16 cellular contexts compared by ENCODE assay signal in genomic region chr2:54952425-54952824, GRCh38.
DNase-seq lines count a peak whose midpoint lies in the region; ATAC-seq and TF ChIP-seq lines count a peak whose summit lies in the region.
"Had no signal": no experiment of that assay in that cellular context is flagged by ENCODE, and none has a peak within 500 bp of the region (broad histone marks: within the 10 kb centered on the region; RNA-seq: fewer than 3 reads in every experiment).

No MANE protein-coding gene starts in this region.

- peak overlapping the region; percentile 81 for H4K91ac ChIP-seq in IMR-90 (ENCODE audit: insufficient read depth, low read depth, low read length)

- TF ChIP-seq RAD21 in IMR-90 (IDR thresholded peaks at IDR 0.05; ENCODE audit: low read length), result no peak

- H3K27me3 ChIP-seq in IMR-90 (ENCODE audit: control insufficient read depth, insufficient read depth, low read length) (no peaks in the 10 kb centered on the region), SJSA1 (replicated peaks) (no peaks in the 10 kb centered on the region), smooth muscle cell (ENCODE audit: low read depth) (no peaks in the 10 kb centered on the region)

- H4K20me1 ChIP-seq in IMR-90 (ENCODE audit: insufficient read depth, low read length) (no peaks in the 10 kb centered on the region), smooth muscle cell (ENCODE audit: low read depth) (no peaks in the 10 kb centered on the region)

- H2BK15ac ChIP-seq in IMR-90 (ENCODE audit: low read depth, low read length), result peak overlapping the region; percentile 60; the same call in 1 of the 3 replicates

- H3K79me2 ChIP-seq in smooth muscle cell (ENCODE audit: low read depth), result no peaks in the 10 kb centered on the region

- H3K14ac ChIP-seq in IMR-90 (replicated peaks; ENCODE audit: low read depth, low read length), result no peak overlapping the region

- H4K5ac ChIP-seq in IMR-90 (ENCODE audit: low read depth, low read length), result no peak overlapping the region

- H3K9me1 ChIP-seq in IMR-90 (ENCODE audit: insufficient read depth, low read length), result peaks cover 33% of the 10 kb centered on the region

- H3K4me1 Mint-ChIP-seq in activated CD8-positive, alpha-beta T cell treated with anti-CD3 and anti-CD28 coated beads for 36 hours (ENCODE audit: low read depth), result peaks cover 4% of the 10 kb centered on the region

- H2BK120ac ChIP-seq in IMR-90 (ENCODE audit: low read depth, low read length), result peak overlapping the region; percentile 65

- H3K4me3 ChIP-seq in IMR-90 (ENCODE audit: insufficient read depth, low read depth, low read length) (no peak overlapping the region), SJSA1 (no peak overlapping the region), smooth muscle cell (no peak overlapping the region)

- H3K27ac Mint-ChIP-seq in activated CD8-positive, alpha-beta T cell treated with anti-CD3 and anti-CD28 coated beads for 36 hours, result no peak overlapping the region
- H3K27ac Mint-ChIP-seq: CD4-positive, CD25-positive, alpha-beta regulatory T cell; H9 had no signal

- BruUV-seq in IMR-90 (replicated peaks; lab: Mats Ljungman, UMichigan), result no TSS peak

- H3K9me3 Mint-ChIP-seq in activated CD8-positive, alpha-beta T cell treated with anti-CD3 and anti-CD28 coated beads for 36 hours, result no peaks in the 10 kb centered on the region
- H3K9me3 Mint-ChIP-seq: H9 had no signal

- H3K4ac ChIP-seq in IMR-90 (ENCODE audit: low read depth, low read length), result peak overlapping the region; percentile 28

- H3K27me3 Mint-ChIP-seq in activated CD8-positive, alpha-beta T cell treated with anti-CD3 and anti-CD28 coated beads for 36 hours, result peaks cover 2% of the 10 kb centered on the region
- H3K27me3 Mint-ChIP-seq: CD4-positive, CD25-positive, alpha-beta regulatory T cell had no signal

- H2BK20ac ChIP-seq in IMR-90 (ENCODE audit: low read depth, low read length), result peak overlapping the region; percentile 83; the same call in 1 of the 2 replicates

- H3F3A ChIP-seq in smooth muscle cell (ENCODE audit: low read depth), result no peaks in the 10 kb centered on the region

- H3K18ac ChIP-seq in IMR-90 (ENCODE audit: low read depth, low read length), result no peak overlapping the region; the same call in 1 of the 2 replicates

- H3K9ac ChIP-seq in IMR-90 (ENCODE audit: low read depth, low read length) (no peak overlapping the region), smooth muscle cell (ENCODE audit: low read depth) (no peak overlapping the region)

- ATAC-seq in IMR-90 (ENCODE audit: low read depth), result no peak
- ATAC-seq in activated CD8-positive, alpha-beta T cell treated with anti-CD3 and anti-CD28 coated beads for 36 hours, result no peak

- no peak for DNase-seq in IMR-90
- no peak for DNase-seq in SJSA1 (ENCODE audit: low read depth in 1 of 2, low spot score in 2 of 2)
- no peak for DNase-seq in smooth muscle cell (lab: John Stamatoyannopoulos, UW; ENCODE audit: unreplicated experiment)
- DNase-seq in activated CD8-positive, alpha-beta T cell treated with anti-CD3 and anti-CD28 coated beads for 36 hours, result no peak
- no peak for DNase-seq in SK-N-DZ (ENCODE audit: low spot score)
- no peak for DNase-seq in NOMO-1 treated with dmso at 0.1 percent for 144 hours (lab: John Stamatoyannopoulos, UW; ENCODE audit: unreplicated experiment)
- DNase-seq: Caco-2; CD4-positive, CD25-positive, alpha-beta regulatory T cell; H9; MV-4-11; NCI-H1694 treated with DMSO at 0.1 percent for 48 hours; NCI-H2227 treated with DMSO at 0.1 percent for 48 hours; NCI-H510A treated with DMSO at 0.1 percent for 48 hours; NCI-H774; OCI-M1 had no signal

- H3K4me1 ChIP-seq in IMR-90 (ENCODE audit: control insufficient read depth, insufficient read depth, low read length) (peaks cover 19% of the 10 kb centered on the region), SJSA1 (replicated peaks) (peaks cover 24% of the 10 kb centered on the region), smooth muscle cell (ENCODE audit: low read depth) (peaks cover 13% of the 10 kb centered on the region)

- no peak overlapping the region for H2BK5ac ChIP-seq in IMR-90 (ENCODE audit: low read depth, low read length, poor library complexity, severe bottlenecking)

- intact Hi-C loops in IMR-90 (cut with micrococcal nuclease), result no loop called here
- intact Hi-C loops in activated CD8-positive, alpha-beta T cell treated with anti-CD3 and anti-CD28 coated beads for 36 hours (cut with micrococcal nuclease), result no loop called here

- H3K79me1 ChIP-seq in IMR-90 (ENCODE audit: low read depth in 1 of 2, low read length in 2 of 2), result peaks cover 0 to 25% of the 10 kb centered on the region in 2 experiments; a peak in 3 of 4 replicates

- H4K8ac ChIP-seq in IMR-90 (ENCODE audit: low read depth in 2 of 2, low read length in 2 of 2), result peak overlapping the region in 1 of 2 experiments; percentile 18; a peak in 1 of 4 replicates

- dilution Hi-C loops in IMR-90 (cut with HindIII; ENCODE audit: low sequenced_read_pairs, unreplicated experiment), result no loop called here

- H3K9me3 ChIP-seq in IMR-90 (ENCODE audit: control insufficient read depth, insufficient read depth, low read length) (no peaks in the 10 kb centered on the region), SJSA1 (replicated peaks) (no peaks in the 10 kb centered on the region), smooth muscle cell (replicated peaks; ENCODE audit: low read depth) (no peaks in the 10 kb centered on the region)
- H3K9me3 ChIP-seq: Caco-2 had no signal

- no peak overlapping the region for H2AK9ac ChIP-seq in IMR-90 (replicated peaks; ENCODE audit: low read depth, low read length, poor library complexity)

- peak overlapping the region; percentile 62 for H2AK5ac ChIP-seq in IMR-90 (ENCODE audit: low read depth, low read length)

- H3K27ac ChIP-seq in C4-2B, result peak overlapping the region; percentile 98
- H3K27ac ChIP-seq in IMR-90 (ENCODE audit: insufficient read depth, low read length), result no peak overlapping the region
- peak overlapping the region; percentile 40 for H3K27ac ChIP-seq in SJSA1
- H3K27ac ChIP-seq in smooth muscle cell (ENCODE audit: low read depth), result no peak overlapping the region

- in situ Hi-C loops in IMR-90 (cut with MboI; ENCODE audit: low sequenced_read_pairs), result no loop called here

- no peak overlapping the region for H3K23ac ChIP-seq in IMR-90 (ENCODE audit: low read depth, low read length)

- H3K36me3 ChIP-seq in IMR-90 (ENCODE audit: control insufficient read depth, insufficient read depth, low read length) (no peaks in the 10 kb centered on the region), SJSA1 (no peaks in the 10 kb centered on the region), smooth muscle cell (ENCODE audit: low read depth) (no peaks in the 10 kb centered on the region)

- no CpG with 5 or more reads among the region's 5 CpGs for WGBS in IMR-90 (ENCODE audit: extremely low coverage in 2 of 2, insufficient read length in 1 of 2), 2 experiments
- 83% methylated on average over 5 of the region's 5 CpGs for WGBS in smooth muscle cell (ENCODE audit: low lambda C conversion rate)

- no peak for TF ChIP-seq POLR2A in IMR-90 (IDR thresholded peaks at IDR 0.05; ENCODE audit: low read depth, low read length)

- H3K4me2 ChIP-seq in IMR-90 (ENCODE audit: low read depth, low read length), result no peak overlapping the region
- peak overlapping the region; percentile 57 for H3K4me2 ChIP-seq in smooth muscle cell

- H3K56ac ChIP-seq in IMR-90 (ENCODE audit: extremely low read depth, insufficient read depth, low read length), result no peak overlapping the region

- TF ChIP-seq CTCF in C4-2B (conservative IDR thresholded peaks at IDR 0.05), result no peak
- TF ChIP-seq CTCF in IMR-90 (conservative IDR thresholded peaks at IDR 0.05; ENCODE audit: low read depth, low read length), result no peak
- no peak for TF ChIP-seq CTCF in smooth muscle cell (IDR thresholded peaks at IDR 0.05; ENCODE audit: borderline replicate concordance, insufficient read depth, poor library complexity, severe bottlenecking)
- no peak for TF ChIP-seq CTCF in activated CD8-positive, alpha-beta T cell treated with anti-CD3 and anti-CD28 coated beads for 36 hours (IDR thresholded peaks at IDR 0.05)

- no peak overlapping the region for H2AFZ ChIP-seq in IMR-90 (replicated peaks; ENCODE audit: low read length, poor library complexity)
- no peak overlapping the region for H2AFZ ChIP-seq in smooth muscle cell (ENCODE audit: low read depth)

- H3K36me3 Mint-ChIP-seq in activated CD8-positive, alpha-beta T cell treated with anti-CD3 and anti-CD28 coated beads for 36 hours (ENCODE audit: low read depth), result no peaks in the 10 kb centered on the region
- H3K36me3 Mint-ChIP-seq: CD4-positive, CD25-positive, alpha-beta regulatory T cell had no signal

- no peak overlapping the region for H3K4me3 Mint-ChIP-seq in activated CD8-positive, alpha-beta T cell treated with anti-CD3 and anti-CD28 coated beads for 36 hours
- H3K4me3 Mint-ChIP-seq: CD4-positive, CD25-positive, alpha-beta regulatory T cell; H9 had no signal

- POLR2A ChIA-PET in IMR-90 (lab: Charles Lee; ENCODE audit: unreplicated experiment), result no interaction called here
- POLR2A ChIA-PET in activated CD8-positive, alpha-beta T cell treated with anti-CD3 and anti-CD28 coated beads for 36 hours (lab: Charles Lee), result no interaction called here

- CTCF ChIA-PET in IMR-90 (lab: Yijun Ruan, JAX), result no interaction called here
- CTCF ChIA-PET in activated CD8-positive, alpha-beta T cell treated with anti-CD3 and anti-CD28 coated beads for 36 hours (lab: Charles Lee), result no interaction called here

TF ChIP-seq in IMR-90, 13 proteins besides CTCF, POLR2A, EP300 and RAD21:
- TF ChIP-seq MXI1 (IDR thresholded peaks at IDR 0.05; ENCODE audit: borderline replicate concordance, low read depth, low read length), result no peak
- TF ChIP-seq MAFK (IDR thresholded peaks at IDR 0.05; ENCODE audit: low read depth, low read length), result no peak
TF ChIP-seq in IMR-90: peak in this region for 0.

Comparison
In these comparisons a context has a peak if more than half of its experiments do, and no peak if none do; other contexts are left out.
1. H3K27ac ChIP-seq: peak in C4-2B (single experiment) and SJSA1 (single experiment); none in IMR-90 (single experiment) and smooth muscle cell (single experiment).